In the genomic region with DNA sequence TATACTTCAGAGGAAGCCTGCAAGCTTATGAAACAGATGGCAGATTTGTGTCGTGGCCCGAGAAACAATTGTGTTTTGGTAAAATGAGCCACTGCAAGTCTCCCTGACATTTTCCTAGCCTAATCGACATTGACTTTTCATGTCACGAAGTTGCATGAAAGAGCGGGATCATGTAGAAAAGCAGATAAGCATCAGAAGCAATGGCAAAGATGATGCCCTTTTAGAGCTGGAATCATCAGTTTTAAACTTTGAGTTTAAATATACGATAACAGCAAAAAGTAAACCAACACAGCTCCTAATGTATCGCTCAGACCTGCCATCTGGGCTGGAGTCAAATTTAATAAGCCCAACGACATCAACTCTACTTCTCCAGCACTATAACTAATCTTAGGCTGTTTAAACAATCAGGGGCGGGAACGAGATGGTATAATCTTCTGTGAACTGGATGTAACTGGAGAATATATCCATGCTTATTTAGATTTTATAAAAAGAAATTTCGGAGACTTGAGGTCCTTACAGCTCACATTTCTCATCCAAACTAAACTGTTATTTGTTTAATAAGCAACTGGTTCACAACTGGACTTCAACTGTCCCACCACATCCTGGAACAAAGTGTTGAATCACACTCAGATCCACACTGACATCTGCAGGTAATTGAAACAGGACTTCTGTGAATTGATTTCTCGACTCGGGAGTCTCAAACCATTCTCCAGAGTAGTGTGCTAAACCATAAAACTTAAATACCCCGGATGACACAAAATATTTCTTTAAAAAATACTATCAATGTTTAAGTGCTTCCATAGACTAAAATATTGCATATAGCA, we compare ENCODE assay signal across 11 cellular contexts. TPM values are rescaled to one million over a fixed set of nuclear protein-coding genes. Genes with fewer than 3 reads are reported as not detected.
A peak's percentile ranks its signal among the peaks of the same experiment; 100 is the strongest.
DNase-seq lines count a peak whose midpoint lies in the region; ATAC-seq, FAIRE-seq and TF ChIP-seq lines count a peak whose summit lies in the region.
"Had no signal": no experiment of that assay in that cellular context is flagged by ENCODE, and none has a peak within 500 bp of the region (broad histone marks: within the 10 kb centered on the region; RNA-seq: fewer than 3 reads in every experiment).

No MANE protein-coding gene starts in this region.

- H3K4me1 ChIP-seq in heart left ventricle (no peaks in the 10 kb centered on the region), OCI-LY3 (ENCODE audit: low read length) (peaks cover 25% of the 10 kb centered on the region), esophagus muscularis mucosa (no peaks in the 10 kb centered on the region)
- no peaks in the 10 kb centered on the region for H3K4me1 ChIP-seq in CD8-positive, alpha-beta T cell (ENCODE audit: insufficient read depth, low read length)

- POLR2A ChIA-PET in CD8-positive, alpha-beta T cell (lab: Charles Lee) = no interaction called here

- H3K27me3 ChIP-seq in heart left ventricle (peaks cover 0 to 7% (median 0%) of the 10 kb centered on the region in 9 donors), OCI-LY3 (ENCODE audit: low read depth, low read length) (no peaks in the 10 kb centered on the region), esophagus muscularis mucosa (no peaks in the 10 kb centered on the region)
- no peaks in the 10 kb centered on the region for H3K27me3 ChIP-seq in CD8-positive, alpha-beta T cell (ENCODE audit: insufficient read depth, low read length)

- DNase-seq in heart left ventricle (no peak), cardiac septum (ENCODE audit: low spot score) (no peak), esophagus muscularis mucosa (ENCODE audit: extremely low spot score) (no peak), urothelium cell line (ENCODE audit: low spot score) (peak; percentile 7), NCI-H2107 (lab: John Stamatoyannopoulos, UW) (no peak)
- no peak for DNase-seq in CD8-positive, alpha-beta T cell
- DNase-seq: activated CD4-positive, alpha-beta memory T cell treated with anti-CD3 and anti-CD28 coated beads, Interleukin-2, amount 10 ng/mL, durations not matched to agents 7 days and 5 days; CD4-positive, alpha-beta memory T cell had no signal

- peak in 3 of 4 donors; percentile 39 to 50 (median 49) for ATAC-seq in heart left ventricle
- no peak for ATAC-seq in HG03175 (IDR thresholded peaks at IDR 0.05; ENCODE audit: unreplicated experiment)
- ATAC-seq in CD8-positive, alpha-beta T cell = no peak

- H4K20me1 ChIP-seq in OCI-LY3 (ENCODE audit: insufficient read depth, low read length) = no peaks in the 10 kb centered on the region

- peak overlapping the region; percentile 43; the same call in 1 of the 2 replicates for H3K9ac ChIP-seq in OCI-LY3 (ENCODE audit: low read length)

- H3K4me3 ChIP-seq in heart left ventricle (no peak overlapping the region), OCI-LY3 (ENCODE audit: low read length) (no peak overlapping the region), esophagus muscularis mucosa (no peak overlapping the region)
- no peak overlapping the region for H3K4me3 ChIP-seq in CD8-positive, alpha-beta T cell (ENCODE audit: low read depth, low read length)

- no peaks in the 10 kb centered on the region for H3K9me3 Mint-ChIP-seq in CD8-positive, alpha-beta T cell
- H3K9me3 Mint-ChIP-seq: activated CD4-positive, alpha-beta memory T cell treated with anti-CD3 and anti-CD28 coated beads, Interleukin-2, amount 10 ng/mL, durations not matched to agents 7 days and 5 days had no signal

- intact Hi-C loops in heart left ventricle (cut with DNase I) (loop anchor here in 9 of 10 donors (1.0 to 10.0 kb wide), 7 partner anchors 229 to 271 kb away; no protein-coding TSS in a partner anchor), cardiac septum (cut with DNase I) (loop anchor here (2.0 kb wide), 1 partner anchor 233 kb away; no protein-coding TSS in a partner anchor), esophagus muscularis mucosa (cut with DNase I) (loop anchor here (10.0 kb wide), 2 partner anchors 229 to 269 kb away; no protein-coding TSS in a partner anchor)
- intact Hi-C loops in CD8-positive, alpha-beta T cell (cut with DNase I, micrococcal nuclease) = no loop called here

- H3K79me2 ChIP-seq in OCI-LY3 (ENCODE audit: low read length) = no peaks in the 10 kb centered on the region

- TF ChIP-seq EP300 in esophagus muscularis mucosa (IDR thresholded peaks at IDR 0.05) = no peak

- CTCF ChIA-PET in CD8-positive, alpha-beta T cell (lab: Charles Lee) = no interaction called here

- H3K27me3 Mint-ChIP-seq in CD8-positive, alpha-beta T cell (ENCODE audit: low read depth) = peaks cover 2% of the 10 kb centered on the region

- no peak overlapping the region for H3K4me3 Mint-ChIP-seq in CD8-positive, alpha-beta T cell
- H3K4me3 Mint-ChIP-seq: activated CD4-positive, alpha-beta memory T cell treated with anti-CD3 and anti-CD28 coated beads, Interleukin-2, amount 10 ng/mL, durations not matched to agents 7 days and 5 days; CD4-positive, alpha-beta memory T cell had no signal

- no peaks in the 10 kb centered on the region for H3K4me1 Mint-ChIP-seq in CD8-positive, alpha-beta T cell (ENCODE audit: low read depth)
- H3K4me1 Mint-ChIP-seq: activated CD4-positive, alpha-beta memory T cell treated with anti-CD3 and anti-CD28 coated beads, Interleukin-2, amount 10 ng/mL, durations not matched to agents 7 days and 5 days; CD4-positive, alpha-beta memory T cell had no signal

- peak overlapping the region; percentile 24 for H3K4me2 ChIP-seq in OCI-LY3 (ENCODE audit: low read length)

- no peak overlapping the region for H2AFZ ChIP-seq in OCI-LY3 (ENCODE audit: low read depth, low read length)

- no peak overlapping the region for H3K27ac ChIP-seq in heart left ventricle
- 0 out of 2 replicates have a peak overlapping the region, but pooled peaks have one; percentile 67 for H3K27ac ChIP-seq in OCI-LY3 (ENCODE audit: low read length)
- no peak overlapping the region for H3K27ac ChIP-seq in esophagus muscularis mucosa (replicated peaks in 1 of 4)
- no peak overlapping the region for H3K27ac ChIP-seq in CD8-positive, alpha-beta T cell (ENCODE audit: low read depth, low read length)

- peak in 11 of 12 donors; percentile 13 to 56 (median 43) for TF ChIP-seq CTCF in heart left ventricle (IDR thresholded peaks at IDR 0.05)
- peak; percentile 46 for TF ChIP-seq CTCF in OCI-LY3 (IDR thresholded peaks at IDR 0.05; ENCODE audit: low read depth, low read length)
- TF ChIP-seq CTCF in esophagus muscularis mucosa (IDR thresholded peaks at IDR 0.05) = peak; percentile 25 to 33 (median 27)
- no peak for TF ChIP-seq CTCF in CD8-positive, alpha-beta T cell (IDR thresholded peaks at IDR 0.05)

- no peaks in the 10 kb centered on the region for H3K36me3 Mint-ChIP-seq in CD8-positive, alpha-beta T cell
- H3K36me3 Mint-ChIP-seq: CD4-positive, alpha-beta memory T cell had no signal

- no peaks in the 10 kb centered on the region for H3K9me3 ChIP-seq in heart left ventricle
- no peaks in the 10 kb centered on the region for H3K9me3 ChIP-seq in OCI-LY3 (ENCODE audit: insufficient read depth, low read length)
- H3K9me3 ChIP-seq in esophagus muscularis mucosa = no peaks in the 10 kb centered on the region
- no peaks in the 10 kb centered on the region for H3K9me3 ChIP-seq in CD8-positive, alpha-beta T cell (ENCODE audit: low read length)

- no peak overlapping the region for H3K27ac Mint-ChIP-seq in CD8-positive, alpha-beta T cell
- H3K27ac Mint-ChIP-seq: activated CD4-positive, alpha-beta memory T cell treated with anti-CD3 and anti-CD28 coated beads, Interleukin-2, amount 10 ng/mL, durations not matched to agents 7 days and 5 days; CD4-positive, alpha-beta memory T cell had no signal

- no peak for FAIRE-seq in urothelium cell line (lab: Jason Lieb, UNC)
- FAIRE-seq: keratinocyte had no signal

- no peak for TF ChIP-seq POLR2A in heart left ventricle (IDR thresholded peaks at IDR 0.05)
- no peak for TF ChIP-seq POLR2A in esophagus muscularis mucosa (IDR thresholded peaks at IDR 0.05; ENCODE audit: low read depth)

- WGBS in heart left ventricle, 4 donors = 58 to 69% (median 64%) methylated on average over 14 of the region's 14 CpGs
- 56% methylated on average over 14 of the region's 14 CpGs for WGBS in esophagus muscularis mucosa

- H3K36me3 ChIP-seq in heart left ventricle = no peaks in the 10 kb centered on the region
- H3K36me3 ChIP-seq in OCI-LY3 (replicated peaks; ENCODE audit: low read depth, low read length) = no peaks in the 10 kb centered on the region
- H3K36me3 ChIP-seq in esophagus muscularis mucosa = no peaks in the 10 kb centered on the region
- no peaks in the 10 kb centered on the region for H3K36me3 ChIP-seq in CD8-positive, alpha-beta T cell (ENCODE audit: insufficient read depth, low read length)

RNA-seq across cellular contexts. Expression of a gene that starts 43.6 kb away (rescaled TPM):
- total RNA-seq in heart left ventricle (10 to 100 TPM in 8 of 9 donors, 1 to 10 TPM in 1; 6.9 to 19.4 (median 13.5) TPM), cardiac septum (18.0 TPM), esophagus muscularis mucosa (10 to 100 TPM; 13.4 to 20.8 (median 17.0) TPM)
- 10 to 100 TPM in 1 of 2 donors, 1 to 10 TPM in 1; 9.7 to 16.5 TPM for polyA plus RNA-seq in heart left ventricle
- total RNA-seq in CD8-positive, alpha-beta T cell = 10 to 100 TPM; 27.1 to 27.8 TPM

Comparison
In these comparisons a context has a peak if more than half of its experiments do, and no peak if none do; other contexts are left out.
1. ATAC-seq: peak in heart left ventricle (3 of 4); none in HG03175 (single experiment) and CD8-positive, alpha-beta T cell (single experiment).
2. intact Hi-C loops: an anchor here in heart left ventricle (1.0 to 10.0 kb wide), cardiac septum (2.0 kb wide) and esophagus muscularis mucosa (10.0 kb wide); none called in CD8-positive, alpha-beta T cell.